ENCODE assay signal across 25 cellular contexts in the genomic region with DNA sequence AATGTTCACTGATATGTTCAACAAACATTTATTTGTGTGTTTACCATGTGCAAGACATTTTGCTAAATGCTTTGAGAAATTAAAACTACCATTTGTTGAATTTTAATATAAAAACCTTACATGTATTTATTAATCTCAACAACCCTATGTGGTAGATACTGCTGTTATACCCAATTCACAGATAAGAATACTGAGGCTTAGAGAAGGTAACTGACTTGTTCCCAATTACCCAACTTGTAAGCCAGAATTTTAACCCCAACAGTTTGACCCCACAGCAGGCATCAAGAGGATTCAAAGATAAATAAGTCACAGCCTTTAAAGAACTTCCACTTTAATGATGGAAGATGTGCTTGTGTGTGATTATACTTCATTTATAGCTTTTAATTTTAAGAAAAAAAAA. TPM values are rescaled to one million over a fixed set of nuclear protein-coding genes. Genes with fewer than 3 reads are reported as not detected.
DNase-seq lines count a peak whose midpoint lies in the region; ATAC-seq, FAIRE-seq and TF ChIP-seq lines count a peak whose summit lies in the region.
"Had no signal": no experiment of that assay in that cellular context is flagged by ENCODE, and none has a peak within 500 bp of the region (broad histone marks: within the 10 kb centered on the region; RNA-seq: fewer than 3 reads in every experiment).

No MANE protein-coding gene starts in this region.

- FAIRE-seq in HepG2 (lab: Jason Lieb, UNC) (no peak), K562 (lab: Jason Lieb, UNC) (no peak)
- FAIRE-seq: GM12878, GM12892, GM18507 had no signal

- H3K9me1 ChIP-seq in K562 (ENCODE audit: control insufficient read depth, insufficient read depth, low read length), result peaks cover 3% of the 10 kb centered on the region

- CTCF ChIA-PET in HepG2 (lab: Yijun Ruan, JAX; ENCODE audit: low intra/inter-chr PET ratio, low total read pairs), result no interaction called here
- CTCF ChIA-PET in K562 (lab: Yijun Ruan, JAX; ENCODE audit: low intra/inter-chr PET ratio), result no interaction called here

- TF ChIP-seq POLR2A in HepG2 (IDR thresholded peaks at IDR 0.05; ENCODE audit: insufficient read depth in 1 of 2, low read depth in 2 of 2, low read length in 2 of 2), result no peak
- TF ChIP-seq POLR2A in right lobe of liver (IDR thresholded peaks at IDR 0.05), result no peak
- no peak for TF ChIP-seq POLR2A in K562 (conservative IDR thresholded peaks at IDR 0.05)

- no peak overlapping the region for H3K27ac ChIP-seq in HepG2 (ENCODE audit: extremely low read length, insufficient read depth, low read length)
- no peak overlapping the region for H3K27ac ChIP-seq in right lobe of liver
- H3K27ac ChIP-seq in K562 (ENCODE audit: extremely low read depth, low read depth, low read length), result no peak overlapping the region
- H3K27ac ChIP-seq: 22Rv1, BLaER1 had no signal

- no peaks in the 10 kb centered on the region for H4K20me1 ChIP-seq in HepG2 (ENCODE audit: insufficient read depth, low read length)
- no peaks in the 10 kb centered on the region; the same call in 1 of the 2 replicates for H4K20me1 ChIP-seq in K562 (replicated peaks; ENCODE audit: control insufficient read depth, insufficient read depth, low read length)

- no peak for TF ChIP-seq EP300 in HepG2 (IDR thresholded peaks at IDR 0.05; ENCODE audit: low read depth in 2 of 2, low read length in 2 of 2)
- TF ChIP-seq EP300 in HepG2 (CRISPR knock-in tag; IDR thresholded peaks at IDR 0.05; ENCODE audit: borderline replicate concordance), result no peak
- no peak for TF ChIP-seq EP300 in K562 (IDR thresholded peaks at IDR 0.05; ENCODE audit: low read length)

- POLR2A ChIA-PET in HepG2 (lab: Yijun Ruan, JAX), result no interaction called here
- POLR2A ChIA-PET in K562 (lab: Yijun Ruan, JAX), result no interaction called here

- no peak overlapping the region for H3K9ac ChIP-seq in HepG2 (ENCODE audit: insufficient read depth, low read depth, low read length)
- no peak overlapping the region for H3K9ac ChIP-seq in K562 (ENCODE audit: insufficient read depth in 1 of 2, low read depth in 2 of 2, low read length in 2 of 2)
- H3K9ac ChIP-seq: BLaER1 had no signal

- H3K4me3 ChIP-seq in HepG2 (replicated peaks in 1 of 3; ENCODE audit: insufficient read depth in 1 of 3, low read depth in 2 of 3, low read length in 3 of 3) (no peak overlapping the region), right lobe of liver (no peak overlapping the region), K562 (no peak overlapping the region), mucosa of descending colon (no peak overlapping the region)
- H3K4me3 ChIP-seq: BLaER1, GM12878 had no signal

- ATAC-seq in HepG2, result no peak
- ATAC-seq in right lobe of liver, result no peak
- ATAC-seq in K562, result no peak
- ATAC-seq in mucosa of descending colon, result no peak
- no peak for ATAC-seq in GM18498 (IDR thresholded peaks at IDR 0.05; ENCODE audit: unreplicated experiment)
- ATAC-seq: GM12878 had no signal

- H2AFZ ChIP-seq in HepG2 (ENCODE audit: low read length), result no peak overlapping the region
- no peak overlapping the region for H2AFZ ChIP-seq in K562 (ENCODE audit: low read depth, low read length)

- H3K9me3 ChIP-seq in HepG2 (ENCODE audit: low read length), result no peaks in the 10 kb centered on the region
- no peaks in the 10 kb centered on the region for H3K9me3 ChIP-seq in right lobe of liver
- no peaks in the 10 kb centered on the region for H3K9me3 ChIP-seq in K562 (replicated peaks; ENCODE audit: control insufficient read depth, insufficient read depth, low read depth, low read length)
- H3K9me3 ChIP-seq in mucosa of descending colon, result no peaks in the 10 kb centered on the region
- H3K9me3 ChIP-seq: BE2C, BLaER1 had no signal

- TF ChIP-seq RAD21 in HepG2 (CRISPR knock-in tag; IDR thresholded peaks at IDR 0.05) (no peak), K562 (CRISPR knock-in tag; conservative IDR thresholded peaks at IDR 0.05 in 1 of 2, IDR thresholded peaks at IDR 0.05 in 1 of 2) (no peak)

- H3K27me3 ChIP-seq in HepG2 (ENCODE audit: control insufficient read depth in 1 of 2, insufficient read depth in 2 of 2, low read length in 2 of 2), result no peaks in the 10 kb centered on the region; a peak in 1 of 5 replicates
- no peaks in the 10 kb centered on the region for H3K27me3 ChIP-seq in right lobe of liver
- no peaks in the 10 kb centered on the region for H3K27me3 ChIP-seq in K562 (ENCODE audit: control insufficient read depth in 2 of 2, insufficient read depth in 2 of 2, low read length in 2 of 2)
- H3K27me3 ChIP-seq: BE2C, BLaER1 had no signal

- H3K36me3 ChIP-seq in HepG2 (replicated peaks in 1 of 2; ENCODE audit: control insufficient read depth in 1 of 2, insufficient read depth in 2 of 2, low read length in 2 of 2), result peaks cover 2 to 42% of the 10 kb centered on the region in 2 experiments; a peak in 4 of 5 replicates
- peaks cover 9 to 47% (median 28%) of the 10 kb centered on the region in 4 donors for H3K36me3 ChIP-seq in right lobe of liver
- peaks cover 70% of the 10 kb centered on the region for H3K36me3 ChIP-seq in K562 (ENCODE audit: control insufficient read depth, insufficient read depth, low read length)
- H3K36me3 ChIP-seq in mucosa of descending colon (ENCODE audit: low read depth), result peaks cover 7% of the 10 kb centered on the region

- peaks cover 23% of the 10 kb centered on the region for H3K4me1 ChIP-seq in HepG2 (ENCODE audit: insufficient read depth, low read length)
- peaks cover 0 to 14% (median 2%) of the 10 kb centered on the region in 4 donors for H3K4me1 ChIP-seq in right lobe of liver
- peaks cover 5 to 26% of the 10 kb centered on the region in 2 experiments; a peak in 4 of 5 replicates for H3K4me1 ChIP-seq in K562 (replicated peaks in 1 of 2; ENCODE audit: control insufficient read depth in 2 of 2, insufficient read depth in 2 of 2, low read length in 2 of 2)
- peaks cover 27% of the 10 kb centered on the region for H3K4me1 ChIP-seq in mucosa of descending colon (ENCODE audit: low read depth)
- H3K4me1 ChIP-seq: BE2C had no signal

- BruUV-seq in HepG2 (replicated peaks; lab: Mats Ljungman, UMichigan) (no TSS peak), K562 (replicated peaks; lab: Mats Ljungman, UMichigan) (no TSS peak)

- intact Hi-C loops in HepG2 (cut with micrococcal nuclease; ENCODE audit: unreplicated experiment), result no loop called here
- intact Hi-C loops in right lobe of liver (cut with DNase I), result no loop called here
- intact Hi-C loops in K562 (cut with micrococcal nuclease), result no loop called here
- intact Hi-C loops in mucosa of descending colon (cut with DNase I, micrococcal nuclease), result no loop called here

- no peak for TF ChIP-seq CTCF in HepG2 (CRISPR knock-in tag; IDR thresholded peaks at IDR 0.05)
- no peak for TF ChIP-seq CTCF in right lobe of liver (IDR thresholded peaks at IDR 0.05)
- TF ChIP-seq CTCF in K562 (IDR thresholded peaks at IDR 0.05 in 2 of 3, conservative IDR thresholded peaks at IDR 0.05 in 1 of 3; ENCODE audit: insufficient read depth in 2 of 3, low read depth in 1 of 3, low read length in 3 of 3), result no peak
- no peak for TF ChIP-seq CTCF in mucosa of descending colon (IDR thresholded peaks at IDR 0.05)

- in situ Hi-C loops in HepG2 (cut with HindIII; ENCODE audit: extremely low pct_ligation_motif_present, low pct_unique_long_range_greater_than_20kb) (loop anchor here (25.0 kb wide), 1 partner anchor 358 kb away; a partner anchor contains a TSS), K562 (cut with MboI) (no loop called here)

- H3K79me2 ChIP-seq in HepG2 (ENCODE audit: insufficient read depth, low read length), result peaks cover 42% of the 10 kb centered on the region
- peaks cover 59% of the 10 kb centered on the region for H3K79me2 ChIP-seq in K562 (ENCODE audit: control insufficient read depth, insufficient read depth, low read length)

- DNase-seq in HepG2 (ENCODE audit: low spot score), result no peak
- DNase-seq in right lobe of liver, result no peak
- no peak for DNase-seq in K562 (ENCODE audit: extremely low read depth in 1 of 4, low spot score in 3 of 4)
- no peak for DNase-seq in mucosa of descending colon
- DNase-seq: ACHN; BE2C; C1 segment of cervical spinal cord; CD4-positive, alpha-beta memory T cell; CD4-positive, CD25-positive, alpha-beta regulatory T cell; CD8-positive, alpha-beta memory T cell; COR-L47; DMS 273 treated with DMSO at 0.1 percent for 48 hours; DMS153; DMS53; DMS79; DND-41; EL; GDM1 had no signal

- H3K4me2 ChIP-seq in HepG2 (ENCODE audit: low read depth, low read length) (no peak overlapping the region), K562 (ENCODE audit: insufficient read depth, low read length) (no peak overlapping the region)
- H3K4me2 ChIP-seq: BLaER1 had no signal

RNA-seq across cellular contexts. Expression of a gene that starts 3.7 kb away (rescaled TPM):
- total RNA-seq in HepG2 (2016; rRNA removed; fragmentation: Illumina TruSeq; extraction: Trizol) (126 and 180 TPM in 2 replicates), right lobe of liver (10 to 100 TPM; 22.2 to 34.4 (median 28.2) TPM), K562 (2014; rRNA removed) (132 and 186 TPM in 2 replicates), K562 (2014; rRNA removed; fragmentation: Illumina TruSeq; extraction: Trizol) (209 and 236 TPM in 2 replicates), K562 (2015; rRNA removed; fragmentation: Illumina TruSeq; extraction: Trizol) (220 and 230 TPM in 2 replicates), K562 (2021) (143 and 153 TPM in 2 replicates), mucosa of descending colon (10 to 100 TPM; 41.6 to 76.7 (median 56.7) TPM)
- total RNA-seq in HepG2 (2016; cell fraction: cytosol; rRNA removed; fragmentation: Illumina TruSeq; extraction: Trizol; ENCODE audit: low read depth), result 25.1 and 26.4 TPM in 2 replicates
- total RNA-seq in HepG2 (2016; cell fraction: insoluble cytoplasmic fraction; rRNA removed; fragmentation: Illumina TruSeq; extraction: Trizol), result 132 and 187 TPM in 2 replicates
- total RNA-seq in HepG2 (2016; cell fraction: membrane; rRNA removed; fragmentation: Illumina TruSeq; extraction: Trizol), result 45.3 and 52.1 TPM in 2 replicates
- total RNA-seq in HepG2 (2016; cell fraction: nucleus; rRNA removed; fragmentation: Illumina TruSeq; extraction: Trizol), result 55.9 and 61.0 TPM in 2 replicates
- polyA plus RNA-seq in HepG2 (2011; rRNA removed) (48.4 and 54.5 TPM in 2 replicates), K562 (2011; rRNA removed) (150 and 176 TPM in 2 replicates), K562 (2014; fragmentation: Illumina TruSeq; extraction: Trizol) (279 and 343 TPM in 2 replicates), K562 (2014; fragmentation: Nextera tagmentation; extraction: Ambion mirVana) (100 to 1,000 TPM; 264 to 508 TPM), K562 (2014; rRNA removed) (180 and 202 TPM in 2 replicates)
- 36.4 and 46.8 TPM in 2 replicates for polyA plus RNA-seq in HepG2 (2011; cell fraction: cytosol; rRNA removed)
- polyA plus RNA-seq in HepG2 (2011; cell fraction: nucleus; rRNA removed), result 20.6 and 24.0 TPM in 2 replicates
- 54.3 and 68.8 TPM in 2 replicates for polyA plus RNA-seq in HepG2 (2012)
- polyA plus RNA-seq in HepG2 (2016; cell fraction: cytosol; fragmentation: Illumina TruSeq; extraction: Trizol; ENCODE audit: low read depth), result 24.2 and 24.3 TPM in 2 replicates
- 224 and 245 TPM in 2 replicates for polyA plus RNA-seq in HepG2 (2016; cell fraction: insoluble cytoplasmic fraction; fragmentation: Illumina TruSeq; extraction: Trizol; ENCODE audit: low read depth)
- polyA plus RNA-seq in HepG2 (2016; cell fraction: membrane; fragmentation: Illumina TruSeq; extraction: Trizol; ENCODE audit: low read depth), result 43.7 and 45.5 TPM in 2 replicates
- 124 and 135 TPM in 2 replicates for polyA plus RNA-seq in HepG2 (2016; cell fraction: nucleus; fragmentation: Illumina TruSeq; extraction: Trizol; ENCODE audit: insufficient read depth, low read depth)
- 33.9 and 41.6 TPM in 2 replicates for polyA minus RNA-seq in HepG2 (2011; rRNA and poly(A)+ RNA removed; ENCODE audit: low replicate concordance)
- polyA minus RNA-seq in HepG2 (2011; cell fraction: cytosol; rRNA and poly(A)+ RNA removed), result 16.9 and 17.8 TPM in 2 replicates
- polyA minus RNA-seq in HepG2 (2011; cell fraction: nucleus; rRNA and poly(A)+ RNA removed), result 15.6 and 21.8 TPM in 2 replicates
- total RNA-seq in K562 (2011; cell fraction: chromatin; rRNA removed; ENCODE audit: low replicate concordance), result 32.8 and 70.6 TPM in 2 replicates
- total RNA-seq in K562 (2011; cell fraction: nucleolus; rRNA removed), result 23.7 and 23.8 TPM in 2 replicates
- total RNA-seq in K562 (2011; cell fraction: nucleoplasm; rRNA removed), result 45.8 and 58.7 TPM in 2 replicates
- 82.1 and 115 TPM in 2 replicates for polyA plus RNA-seq in K562 (2011; cell fraction: cytosol; rRNA removed)
- 52.7 and 76.2 TPM in 2 replicates for polyA plus RNA-seq in K562 (2011; cell fraction: nucleus; rRNA removed)
- 151 and 153 TPM in 2 replicates for polyA plus RNA-seq in K562 (2012)
- 63.9 and 71.8 TPM in 2 replicates for polyA minus RNA-seq in K562 (2011; rRNA and poly(A)+ RNA removed)
- 25.2 and 30.5 TPM in 2 replicates for polyA minus RNA-seq in K562 (2011; cell fraction: cytosol; rRNA and poly(A)+ RNA removed)
- 11.4 and 23.2 TPM in 2 replicates for polyA minus RNA-seq in K562 (2011; cell fraction: nucleus; rRNA and poly(A)+ RNA removed)

RNA-seq across cellular contexts. Expression of a gene that starts 6.8 kb away (rescaled TPM):
- 131 and 143 TPM in 2 replicates for total RNA-seq in HepG2 (2016; rRNA removed; fragmentation: Illumina TruSeq; extraction: Trizol)
- total RNA-seq in HepG2 (2016; cell fraction: cytosol; rRNA removed; fragmentation: Illumina TruSeq; extraction: Trizol; ENCODE audit: low read depth), result 48.9 and 52.9 TPM in 2 replicates
- total RNA-seq in HepG2 (2016; cell fraction: insoluble cytoplasmic fraction; rRNA removed; fragmentation: Illumina TruSeq; extraction: Trizol), result 135 and 167 TPM in 2 replicates
- 52.5 and 57.7 TPM in 2 replicates for total RNA-seq in HepG2 (2016; cell fraction: membrane; rRNA removed; fragmentation: Illumina TruSeq; extraction: Trizol)
- 53.2 and 53.6 TPM in 2 replicates for total RNA-seq in HepG2 (2016; cell fraction: nucleus; rRNA removed; fragmentation: Illumina TruSeq; extraction: Trizol)
- 85.5 and 97.7 TPM in 2 replicates for polyA plus RNA-seq in HepG2 (2011; rRNA removed)
- polyA plus RNA-seq in HepG2 (2011; cell fraction: cytosol; rRNA removed), result 137 and 146 TPM in 2 replicates
- polyA plus RNA-seq in HepG2 (2011; cell fraction: nucleus; rRNA removed), result 78.4 and 120 TPM in 2 replicates
- polyA plus RNA-seq in HepG2 (2012), result 116 and 168 TPM in 2 replicates
- 56.9 and 60.0 TPM in 2 replicates for polyA plus RNA-seq in HepG2 (2016; cell fraction: cytosol; fragmentation: Illumina TruSeq; extraction: Trizol; ENCODE audit: low read depth)
- polyA plus RNA-seq in HepG2 (2016; cell fraction: insoluble cytoplasmic fraction; fragmentation: Illumina TruSeq; extraction: Trizol; ENCODE audit: low read depth), result 155 and 173 TPM in 2 replicates
- 59.9 and 60.4 TPM in 2 replicates for polyA plus RNA-seq in HepG2 (2016; cell fraction: membrane; fragmentation: Illumina TruSeq; extraction: Trizol; ENCODE audit: low read depth)
- polyA plus RNA-seq in HepG2 (2016; cell fraction: nucleus; fragmentation: Illumina TruSeq; extraction: Trizol; ENCODE audit: insufficient read depth, low read depth), result 116 and 123 TPM in 2 replicates
- polyA minus RNA-seq in HepG2 (2011; rRNA and poly(A)+ RNA removed; ENCODE audit: low replicate concordance), result 26.2 and 37.8 TPM in 2 replicates
- 26.0 and 33.5 TPM in 2 replicates for polyA minus RNA-seq in HepG2 (2011; cell fraction: cytosol; rRNA and poly(A)+ RNA removed)
- polyA minus RNA-seq in HepG2 (2011; cell fraction: nucleus; rRNA and poly(A)+ RNA removed), result 17.9 and 22.1 TPM in 2 replicates
- 100 to 1,000 TPM in 4 of 6 experiments, 10 to 100 TPM in 2; 86.7 to 315 (median 116) TPM for total RNA-seq in right lobe of liver
- 48.2 and 59.7 TPM in 2 replicates for total RNA-seq in K562 (2011; cell fraction: chromatin; rRNA removed; ENCODE audit: low replicate concordance)
- 75.0 and 82.2 TPM in 2 replicates for total RNA-seq in K562 (2011; cell fraction: nucleolus; rRNA removed)
- total RNA-seq in K562 (2011; cell fraction: nucleoplasm; rRNA removed), result 110 and 124 TPM in 2 replicates
- 1,281 and 1,288 TPM in 2 replicates for total RNA-seq in K562 (2014; rRNA removed)
- total RNA-seq in K562 (2014; rRNA removed; fragmentation: Illumina TruSeq; extraction: Trizol), result 303 and 353 TPM in 2 replicates
- total RNA-seq in K562 (2015; rRNA removed; fragmentation: Illumina TruSeq; extraction: Trizol), result 425 and 445 TPM in 2 replicates
- 380 and 403 TPM in 2 replicates for total RNA-seq in K562 (2021)
- 343 and 388 TPM in 2 replicates for polyA plus RNA-seq in K562 (2011; rRNA removed)
- polyA plus RNA-seq in K562 (2011; cell fraction: cytosol; rRNA removed), result 299 and 407 TPM in 2 replicates
- polyA plus RNA-seq in K562 (2011; cell fraction: nucleus; rRNA removed), result 273 and 321 TPM in 2 replicates
- 405 and 915 TPM in 2 replicates for polyA plus RNA-seq in K562 (2012)
- 338 and 607 TPM in 2 replicates for polyA plus RNA-seq in K562 (2014; fragmentation: Illumina TruSeq; extraction: Trizol)
- polyA plus RNA-seq in K562 (2014; fragmentation: Nextera tagmentation; extraction: Ambion mirVana), result 100 to 1,000 TPM; 292 to 545 TPM
- 1,422 and 1,500 TPM in 2 replicates for polyA plus RNA-seq in K562 (2014; rRNA removed)
- polyA minus RNA-seq in K562 (2011; rRNA and poly(A)+ RNA removed), result 92.2 and 94.1 TPM in 2 replicates
- polyA minus RNA-seq in K562 (2011; cell fraction: cytosol; rRNA and poly(A)+ RNA removed), result 78.4 and 106 TPM in 2 replicates
- polyA minus RNA-seq in K562 (2011; cell fraction: nucleus; rRNA and poly(A)+ RNA removed), result 40.0 and 57.4 TPM in 2 replicates
- total RNA-seq in mucosa of descending colon, result 100 to 1,000 TPM; 130 to 266 (median 235) TPM

RNA-seq across cellular contexts. Expression of a gene that starts 30.2 kb away (rescaled TPM):
- 10.4 and 13.2 TPM in 2 replicates for total RNA-seq in HepG2 (2016; rRNA removed; fragmentation: Illumina TruSeq; extraction: Trizol)
- total RNA-seq in HepG2 (2016; cell fraction: cytosol; rRNA removed; fragmentation: Illumina TruSeq; extraction: Trizol; ENCODE audit: low read depth), result 2.1 and 2.5 TPM in 2 replicates
- total RNA-seq in HepG2 (2016; cell fraction: insoluble cytoplasmic fraction; rRNA removed; fragmentation: Illumina TruSeq; extraction: Trizol), result 10.0 and 12.0 TPM in 2 replicates
- 5.6 and 7.1 TPM in 2 replicates for total RNA-seq in HepG2 (2016; cell fraction: membrane; rRNA removed; fragmentation: Illumina TruSeq; extraction: Trizol)
- total RNA-seq in HepG2 (2016; cell fraction: nucleus; rRNA removed; fragmentation: Illumina TruSeq; extraction: Trizol), result 8.1 and 8.4 TPM in 2 replicates
- 19.1 and 24.8 TPM in 2 replicates for polyA plus RNA-seq in HepG2 (2011; rRNA removed)
- polyA plus RNA-seq in HepG2 (2011; cell fraction: cytosol; rRNA removed), result 11.7 and 14.9 TPM in 2 replicates
- 26.7 and 32.2 TPM in 2 replicates for polyA plus RNA-seq in HepG2 (2011; cell fraction: nucleus; rRNA removed)
- 7.3 and 18.2 TPM in 2 replicates for polyA plus RNA-seq in HepG2 (2012)
- 1.3 and 1.4 TPM in 2 replicates for polyA plus RNA-seq in HepG2 (2016; cell fraction: cytosol; fragmentation: Illumina TruSeq; extraction: Trizol; ENCODE audit: low read depth)
- 9.6 and 12.1 TPM in 2 replicates for polyA plus RNA-seq in HepG2 (2016; cell fraction: insoluble cytoplasmic fraction; fragmentation: Illumina TruSeq; extraction: Trizol; ENCODE audit: low read depth)
- 4.3 and 4.7 TPM in 2 replicates for polyA plus RNA-seq in HepG2 (2016; cell fraction: membrane; fragmentation: Illumina TruSeq; extraction: Trizol; ENCODE audit: low read depth)
- 14.7 and 15.5 TPM in 2 replicates for polyA plus RNA-seq in HepG2 (2016; cell fraction: nucleus; fragmentation: Illumina TruSeq; extraction: Trizol; ENCODE audit: insufficient read depth, low read depth)
- polyA minus RNA-seq in HepG2 (2011; rRNA and poly(A)+ RNA removed; ENCODE audit: low replicate concordance), result 21.9 and 39.6 TPM in 2 replicates
- 9.8 and 11.5 TPM in 2 replicates for polyA minus RNA-seq in HepG2 (2011; cell fraction: cytosol; rRNA and poly(A)+ RNA removed)
- 11.8 and 11.9 TPM in 2 replicates for polyA minus RNA-seq in HepG2 (2011; cell fraction: nucleus; rRNA and poly(A)+ RNA removed)
- total RNA-seq in right lobe of liver, result 10 to 100 TPM in 4 of 6 experiments, 1 to 10 TPM in 2; 4.5 to 17.9 (median 14.0) TPM
- total RNA-seq in K562 (2011; cell fraction: chromatin; rRNA removed; ENCODE audit: low replicate concordance), result 14.6 and 34.6 TPM in 2 replicates
- total RNA-seq in K562 (2011; cell fraction: nucleolus; rRNA removed), result 26.1 and 26.2 TPM in 2 replicates
- 23.4 and 26.2 TPM in 2 replicates for total RNA-seq in K562 (2011; cell fraction: nucleoplasm; rRNA removed)
- 54.4 and 55.3 TPM in 2 replicates for total RNA-seq in K562 (2014; rRNA removed)
- total RNA-seq in K562 (2014; rRNA removed; fragmentation: Illumina TruSeq; extraction: Trizol), result 16.8 and 16.9 TPM in 2 replicates
- 9.4 and 10.0 TPM in 2 replicates for total RNA-seq in K562 (2015; rRNA removed; fragmentation: Illumina TruSeq; extraction: Trizol)
- 61.1 and 71.3 TPM in 2 replicates for total RNA-seq in K562 (2021)
- polyA plus RNA-seq in K562 (2011; rRNA removed), result 15.4 and 34.4 TPM in 2 replicates
- polyA plus RNA-seq in K562 (2011; cell fraction: cytosol; rRNA removed), result 28.3 and 29.9 TPM in 2 replicates
- polyA plus RNA-seq in K562 (2011; cell fraction: nucleus; rRNA removed), result 26.7 and 31.1 TPM in 2 replicates
- polyA plus RNA-seq in K562 (2012), result 24.3 and 118 TPM in 2 replicates
- 47.6 and 61.0 TPM in 2 replicates for polyA plus RNA-seq in K562 (2014; fragmentation: Illumina TruSeq; extraction: Trizol)
- polyA plus RNA-seq in K562 (2014; fragmentation: Nextera tagmentation; extraction: Ambion mirVana), result 1 to 10 TPM; 3.7 to 5.4 TPM
- polyA plus RNA-seq in K562 (2014; rRNA removed), result 40.8 and 47.3 TPM in 2 replicates
- polyA minus RNA-seq in K562 (2011; rRNA and poly(A)+ RNA removed), result 13.4 and 14.9 TPM in 2 replicates
- 15.4 and 28.6 TPM in 2 replicates for polyA minus RNA-seq in K562 (2011; cell fraction: cytosol; rRNA and poly(A)+ RNA removed)
- polyA minus RNA-seq in K562 (2011; cell fraction: nucleus; rRNA and poly(A)+ RNA removed), result 6.6 and 11.0 TPM in 2 replicates
- 10 to 100 TPM; 20.4 to 32.3 (median 27.6) TPM for total RNA-seq in mucosa of descending colon

RNA-seq across cellular contexts. Expression of a gene that starts 52.6 kb away (rescaled TPM):
- total RNA-seq in HepG2 (2016; rRNA removed; fragmentation: Illumina TruSeq; extraction: Trizol) (0.18 and 0.27 TPM in 2 replicates), right lobe of liver (1 to 10 TPM in 5 of 6 experiments, under 1 TPM in 1; 0.90 to 5.2 (median 1.9) TPM), K562 (2014; rRNA removed) (0.20 TPM in 1 of 2 replicates, not detected in the other), K562 (2014; rRNA removed; fragmentation: Illumina TruSeq; extraction: Trizol) (0.22 and 0.25 TPM in 2 replicates), K562 (2015; rRNA removed; fragmentation: Illumina TruSeq; extraction: Trizol) (0.30 and 0.36 TPM in 2 replicates), K562 (2021) (0.36 and 0.55 TPM in 2 replicates), mucosa of descending colon (1 to 10 TPM; 2.4 to 4.8 (median 4.0) TPM)
- total RNA-seq in HepG2 (2016; cell fraction: cytosol; rRNA removed; fragmentation: Illumina TruSeq; extraction: Trizol; ENCODE audit: low read depth), result not detected in 2 replicates
- 0.18 and 0.22 TPM in 2 replicates for total RNA-seq in HepG2 (2016; cell fraction: insoluble cytoplasmic fraction; rRNA removed; fragmentation: Illumina TruSeq; extraction: Trizol)
- total RNA-seq in HepG2 (2016; cell fraction: membrane; rRNA removed; fragmentation: Illumina TruSeq; extraction: Trizol), result 0.19 and 0.21 TPM in 2 replicates
- total RNA-seq in HepG2 (2016; cell fraction: nucleus; rRNA removed; fragmentation: Illumina TruSeq; extraction: Trizol), result 0.09 and 0.12 TPM in 2 replicates
- polyA plus RNA-seq in HepG2 (2011; rRNA removed) (22.8 and 24.0 TPM in 2 replicates), K562 (2011; rRNA removed) (0.43 and 0.45 TPM in 2 replicates), K562 (2014; fragmentation: Illumina TruSeq; extraction: Trizol) (0.26 and 0.33 TPM in 2 replicates), K562 (2014; fragmentation: Nextera tagmentation; extraction: Ambion mirVana) (under 1 TPM; 0.15 to 0.48 TPM), K562 (2014; rRNA removed) (0.32 and 0.52 TPM in 2 replicates)
- polyA plus RNA-seq in HepG2 (2011; cell fraction: cytosol; rRNA removed), result 26.7 and 29.6 TPM in 2 replicates
- polyA plus RNA-seq in HepG2 (2011; cell fraction: nucleus; rRNA removed), result 4.9 and 6.8 TPM in 2 replicates
- polyA plus RNA-seq in HepG2 (2012), result 10.9 and 16.0 TPM in 2 replicates
- polyA plus RNA-seq in HepG2 (2016; cell fraction: cytosol; fragmentation: Illumina TruSeq; extraction: Trizol; ENCODE audit: low read depth), result 0.05 TPM in 1 of 2 replicates, not detected in the other
- 0.32 and 0.41 TPM in 2 replicates for polyA plus RNA-seq in HepG2 (2016; cell fraction: insoluble cytoplasmic fraction; fragmentation: Illumina TruSeq; extraction: Trizol; ENCODE audit: low read depth)
- 0.07 and 0.11 TPM in 2 replicates for polyA plus RNA-seq in HepG2 (2016; cell fraction: membrane; fragmentation: Illumina TruSeq; extraction: Trizol; ENCODE audit: low read depth)
- 0.18 and 0.37 TPM in 2 replicates for polyA plus RNA-seq in HepG2 (2016; cell fraction: nucleus; fragmentation: Illumina TruSeq; extraction: Trizol; ENCODE audit: insufficient read depth, low read depth)
- polyA minus RNA-seq in HepG2 (2011; rRNA and poly(A)+ RNA removed; ENCODE audit: low replicate concordance), result 0.65 and 54.4 TPM in 2 replicates
- polyA minus RNA-seq in HepG2 (2011; cell fraction: cytosol; rRNA and poly(A)+ RNA removed), result 6.2 and 10.5 TPM in 2 replicates
- 2.2 and 3.5 TPM in 2 replicates for polyA minus RNA-seq in HepG2 (2011; cell fraction: nucleus; rRNA and poly(A)+ RNA removed)
- 0.56 and 1.2 TPM in 2 replicates for total RNA-seq in K562 (2011; cell fraction: chromatin; rRNA removed; ENCODE audit: low replicate concordance)
- total RNA-seq in K562 (2011; cell fraction: nucleolus; rRNA removed), result 0.50 and 0.53 TPM in 2 replicates
- 0.46 and 0.66 TPM in 2 replicates for total RNA-seq in K562 (2011; cell fraction: nucleoplasm; rRNA removed)
- polyA plus RNA-seq in K562 (2011; cell fraction: cytosol; rRNA removed), result 0.83 and 1.4 TPM in 2 replicates
- 0.18 and 0.40 TPM in 2 replicates for polyA plus RNA-seq in K562 (2011; cell fraction: nucleus; rRNA removed)
- 0.31 and 0.51 TPM in 2 replicates for polyA plus RNA-seq in K562 (2012)
- 0.48 and 0.67 TPM in 2 replicates for polyA minus RNA-seq in K562 (2011; rRNA and poly(A)+ RNA removed)
- not detected in 2 replicates for polyA minus RNA-seq in K562 (2011; cell fraction: cytosol; rRNA and poly(A)+ RNA removed)
- 0.13 and 0.22 TPM in 2 replicates for polyA minus RNA-seq in K562 (2011; cell fraction: nucleus; rRNA and poly(A)+ RNA removed)
- total RNA-seq: A172 had no signal
